In the genomic region with DNA sequence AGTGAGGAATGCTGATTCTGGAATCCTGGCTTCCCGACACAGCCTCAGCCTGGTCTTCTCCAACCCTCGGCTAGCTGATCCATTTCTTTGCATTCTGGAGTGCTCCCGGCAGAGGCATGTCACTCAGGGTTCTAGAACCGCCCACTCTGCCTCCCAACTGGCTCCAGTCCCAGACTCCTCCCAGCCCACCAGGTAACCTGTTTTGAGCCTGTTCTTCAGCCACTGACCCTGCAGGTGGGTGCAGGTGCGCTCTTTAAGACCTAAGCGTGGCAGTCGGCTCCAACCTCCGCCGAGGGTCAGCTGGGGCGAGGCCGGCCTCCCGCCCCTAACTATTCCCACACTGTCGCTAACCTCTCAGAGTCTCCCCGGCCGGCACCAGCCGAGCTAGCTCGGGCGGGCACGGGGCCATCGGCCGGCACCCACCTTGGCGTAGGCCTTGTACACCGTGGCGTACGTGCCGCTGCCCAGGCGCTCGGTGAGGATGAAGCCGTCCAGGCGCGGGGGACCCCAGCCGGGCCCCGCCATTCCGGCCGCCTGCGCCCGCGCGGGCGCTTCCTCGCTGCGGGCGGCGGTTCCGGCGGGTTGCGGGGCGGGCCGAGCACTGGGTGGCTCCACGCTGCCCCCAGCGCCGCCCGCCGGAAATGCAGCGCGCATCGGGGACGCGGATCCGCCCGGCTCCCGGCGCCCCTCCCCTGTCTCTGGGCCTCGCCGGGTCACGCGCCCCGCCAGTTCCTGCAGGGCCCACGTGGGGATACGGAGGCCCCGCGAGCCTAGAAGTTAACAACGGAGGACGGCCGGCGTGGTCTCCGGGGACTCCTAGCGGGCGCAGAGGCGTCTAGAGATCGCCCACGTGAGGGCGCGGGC, we compare ENCODE assay signal across 1 cellular context.
TF ChIP-seq lines count a peak whose summit lies in the region.

A gene with protein sequence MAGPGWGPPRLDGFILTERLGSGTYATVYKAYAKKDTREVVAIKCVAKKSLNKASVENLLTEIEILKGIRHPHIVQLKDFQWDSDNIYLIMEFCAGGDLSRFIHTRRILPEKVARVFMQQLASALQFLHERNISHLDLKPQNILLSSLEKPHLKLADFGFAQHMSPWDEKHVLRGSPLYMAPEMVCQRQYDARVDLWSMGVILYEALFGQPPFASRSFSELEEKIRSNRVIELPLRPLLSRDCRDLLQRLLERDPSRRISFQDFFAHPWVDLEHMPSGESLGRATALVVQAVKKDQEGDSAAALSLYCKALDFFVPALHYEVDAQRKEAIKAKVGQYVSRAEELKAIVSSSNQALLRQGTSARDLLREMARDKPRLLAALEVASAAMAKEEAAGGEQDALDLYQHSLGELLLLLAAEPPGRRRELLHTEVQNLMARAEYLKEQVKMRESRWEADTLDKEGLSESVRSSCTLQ (minus strand): TSS at position 576 of the 864 bp plus-strand sequence. CDS start 51 bp downstream, at position 525.

TF ChIP-seq in WTC11, 78 proteins besides CTCF, POLR2A, EP300 and RAD21 (continued from another document):
- TF ChIP-seq, protein P1, sequence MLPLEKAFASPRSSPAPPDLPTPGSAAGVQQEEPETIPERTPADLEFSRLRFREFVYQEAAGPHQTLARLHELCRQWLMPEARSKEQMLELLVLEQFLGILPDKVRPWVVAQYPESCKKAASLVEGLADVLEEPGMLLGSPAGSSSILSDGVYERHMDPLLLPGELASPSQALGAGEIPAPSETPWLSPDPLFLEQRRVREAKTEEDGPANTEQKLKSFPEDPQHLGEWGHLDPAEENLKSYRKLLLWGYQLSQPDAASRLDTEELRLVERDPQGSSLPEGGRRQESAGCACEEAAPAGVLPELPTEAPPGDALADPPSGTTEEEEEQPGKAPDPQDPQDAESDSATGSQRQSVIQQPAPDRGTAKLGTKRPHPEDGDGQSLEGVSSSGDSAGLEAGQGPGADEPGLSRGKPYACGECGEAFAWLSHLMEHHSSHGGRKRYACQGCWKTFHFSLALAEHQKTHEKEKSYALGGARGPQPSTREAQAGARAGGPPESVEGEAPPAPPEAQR (CRISPR knock-in tag; IDR thresholded peaks at IDR 0.05): no peak
- TF ChIP-seq TEAD4 (CRISPR knock-in tag; IDR thresholded peaks at IDR 0.05) (peak; percentile 1), JAZF1 (CRISPR knock-in tag; IDR thresholded peaks at IDR 0.05) (no peak), HMGA2 (CRISPR knock-in tag; IDR thresholded peaks at IDR 0.05) (no peak), PRRX2 (CRISPR knock-in tag; IDR thresholded peaks at IDR 0.05) (no peak), TEAD1 (CRISPR knock-in tag; IDR thresholded peaks at IDR 0.05) (0 out of 2 replicates have a peak, but pooled peaks have one; percentile 21), SMAD4 (CRISPR knock-in tag; IDR thresholded peaks at IDR 0.05) (no peak)
- TF ChIP-seq, protein P2, sequence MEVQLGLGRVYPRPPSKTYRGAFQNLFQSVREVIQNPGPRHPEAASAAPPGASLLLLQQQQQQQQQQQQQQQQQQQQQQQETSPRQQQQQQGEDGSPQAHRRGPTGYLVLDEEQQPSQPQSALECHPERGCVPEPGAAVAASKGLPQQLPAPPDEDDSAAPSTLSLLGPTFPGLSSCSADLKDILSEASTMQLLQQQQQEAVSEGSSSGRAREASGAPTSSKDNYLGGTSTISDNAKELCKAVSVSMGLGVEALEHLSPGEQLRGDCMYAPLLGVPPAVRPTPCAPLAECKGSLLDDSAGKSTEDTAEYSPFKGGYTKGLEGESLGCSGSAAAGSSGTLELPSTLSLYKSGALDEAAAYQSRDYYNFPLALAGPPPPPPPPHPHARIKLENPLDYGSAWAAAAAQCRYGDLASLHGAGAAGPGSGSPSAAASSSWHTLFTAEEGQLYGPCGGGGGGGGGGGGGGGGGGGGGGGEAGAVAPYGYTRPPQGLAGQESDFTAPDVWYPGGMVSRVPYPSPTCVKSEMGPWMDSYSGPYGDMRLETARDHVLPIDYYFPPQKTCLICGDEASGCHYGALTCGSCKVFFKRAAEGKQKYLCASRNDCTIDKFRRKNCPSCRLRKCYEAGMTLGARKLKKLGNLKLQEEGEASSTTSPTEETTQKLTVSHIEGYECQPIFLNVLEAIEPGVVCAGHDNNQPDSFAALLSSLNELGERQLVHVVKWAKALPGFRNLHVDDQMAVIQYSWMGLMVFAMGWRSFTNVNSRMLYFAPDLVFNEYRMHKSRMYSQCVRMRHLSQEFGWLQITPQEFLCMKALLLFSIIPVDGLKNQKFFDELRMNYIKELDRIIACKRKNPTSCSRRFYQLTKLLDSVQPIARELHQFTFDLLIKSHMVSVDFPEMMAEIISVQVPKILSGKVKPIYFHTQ (CRISPR knock-in tag; IDR thresholded peaks at IDR 0.05): no peak
- TF ChIP-seq, protein P3, sequence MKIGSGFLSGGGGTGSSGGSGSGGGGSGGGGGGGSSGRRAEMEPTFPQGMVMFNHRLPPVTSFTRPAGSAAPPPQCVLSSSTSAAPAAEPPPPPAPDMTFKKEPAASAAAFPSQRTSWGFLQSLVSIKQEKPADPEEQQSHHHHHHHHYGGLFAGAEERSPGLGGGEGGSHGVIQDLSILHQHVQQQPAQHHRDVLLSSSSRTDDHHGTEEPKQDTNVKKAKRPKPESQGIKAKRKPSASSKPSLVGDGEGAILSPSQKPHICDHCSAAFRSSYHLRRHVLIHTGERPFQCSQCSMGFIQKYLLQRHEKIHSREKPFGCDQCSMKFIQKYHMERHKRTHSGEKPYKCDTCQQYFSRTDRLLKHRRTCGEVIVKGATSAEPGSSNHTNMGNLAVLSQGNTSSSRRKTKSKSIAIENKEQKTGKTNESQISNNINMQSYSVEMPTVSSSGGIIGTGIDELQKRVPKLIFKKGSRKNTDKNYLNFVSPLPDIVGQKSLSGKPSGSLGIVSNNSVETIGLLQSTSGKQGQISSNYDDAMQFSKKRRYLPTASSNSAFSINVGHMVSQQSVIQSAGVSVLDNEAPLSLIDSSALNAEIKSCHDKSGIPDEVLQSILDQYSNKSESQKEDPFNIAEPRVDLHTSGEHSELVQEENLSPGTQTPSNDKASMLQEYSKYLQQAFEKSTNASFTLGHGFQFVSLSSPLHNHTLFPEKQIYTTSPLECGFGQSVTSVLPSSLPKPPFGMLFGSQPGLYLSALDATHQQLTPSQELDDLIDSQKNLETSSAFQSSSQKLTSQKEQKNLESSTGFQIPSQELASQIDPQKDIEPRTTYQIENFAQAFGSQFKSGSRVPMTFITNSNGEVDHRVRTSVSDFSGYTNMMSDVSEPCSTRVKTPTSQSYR (CRISPR knock-in tag; IDR thresholded peaks at IDR 0.05): no peak
